Comparison of ENCODE assay signal across 9 cellular contexts in genomic region chr15:89556413-89557262, GRCh38. TPM values are rescaled to one million over a fixed set of nuclear protein-coding genes. Genes with fewer than 3 reads are reported as not detected.
A peak's percentile ranks its signal among the peaks of the same experiment; 100 is the strongest.
DNase-seq lines count a peak whose midpoint lies in the region; ATAC-seq and TF ChIP-seq lines count a peak whose summit lies in the region.
"Had no signal": no experiment of that assay in that cellular context is flagged by ENCODE, and none has a peak within 500 bp of the region (broad histone marks: within the 10 kb centered on the region; RNA-seq: fewer than 3 reads in every experiment).

No MANE protein-coding gene starts in this region.

- TF ChIP-seq EP300 in esophagus muscularis mucosa (IDR thresholded peaks at IDR 0.05): no peak

- intact Hi-C loops in esophagus muscularis mucosa (cut with DNase I): no loop called here

- no peak overlapping the region for H3K4me3 ChIP-seq in HEK293 (ENCODE audit: low read depth, low read length)
- H3K4me3 ChIP-seq in esophagus muscularis mucosa: no peak overlapping the region

- no peak overlapping the region for H3K27ac Mint-ChIP-seq in activated CD4-positive, alpha-beta memory T cell treated with anti-CD3 and anti-CD28 coated beads, Interleukin-2, amount 10 ng/mL, durations not matched to agents 7 days and 5 days
- H3K27ac Mint-ChIP-seq in naive thymus-derived CD8-positive, alpha-beta T cell: no peak overlapping the region
- H3K27ac Mint-ChIP-seq: T-helper 1 cell treated with Interleukin-12 subunit alpha and Interleukin-12 subunit beta and Interleukin-4 antibody, amounts not matched to agents 30 μg/mL and 1 μg/mL, for 36 hours had no signal

- no peak for TF ChIP-seq POLR2A in esophagus muscularis mucosa (IDR thresholded peaks at IDR 0.05; ENCODE audit: low read depth)

- no peaks in the 10 kb centered on the region for H3K4me1 ChIP-seq in HEK293 (ENCODE audit: control insufficient read depth, insufficient read depth, low read length)
- no peaks in the 10 kb centered on the region for H3K4me1 ChIP-seq in esophagus muscularis mucosa

- 56% methylated on average over 9 of the region's 9 CpGs for WGBS in esophagus muscularis mucosa

- peaks cover 6% of the 10 kb centered on the region for H3K27me3 Mint-ChIP-seq in activated CD4-positive, alpha-beta memory T cell treated with anti-CD3 and anti-CD28 coated beads, Interleukin-2, amount 10 ng/mL, durations not matched to agents 7 days and 5 days
- H3K27me3 Mint-ChIP-seq in naive thymus-derived CD8-positive, alpha-beta T cell: peaks cover 0 to 16% (median 11%) of the 10 kb centered on the region in 5 donors

- TF ChIP-seq CTCF in HEK293 (tag by site-specific recombination; IDR thresholded peaks at IDR 0.05) (peak; percentile 21; the same call in 1 of the 2 replicates), esophagus muscularis mucosa (IDR thresholded peaks at IDR 0.05) (peak; percentile 56 to 84 (median 70))

- no peaks in the 10 kb centered on the region for H3K9me3 Mint-ChIP-seq in activated CD4-positive, alpha-beta memory T cell treated with anti-CD3 and anti-CD28 coated beads, Interleukin-2, amount 10 ng/mL, durations not matched to agents 7 days and 5 days
- H3K9me3 Mint-ChIP-seq in naive thymus-derived CD8-positive, alpha-beta T cell: no peaks in the 10 kb centered on the region
- H3K9me3 Mint-ChIP-seq: T-helper 1 cell treated with Interleukin-12 subunit alpha and Interleukin-12 subunit beta and Interleukin-4 antibody, amounts not matched to agents 30 μg/mL and 1 μg/mL, for 36 hours had no signal

- no peak overlapping the region for H3K27ac ChIP-seq in HEK293 (ENCODE audit: extremely low read depth, low read depth, low read length)
- H3K27ac ChIP-seq in esophagus muscularis mucosa (replicated peaks in 1 of 4): no peak overlapping the region

- DNase-seq in COLO668 (lab: John Stamatoyannopoulos, UW; ENCODE audit: unreplicated experiment) (peak; percentile 50), NCI-H524 treated with DMSO at 0.1 percent for 48 hours (lab: John Stamatoyannopoulos, UW) (peak; percentile 64), esophagus muscularis mucosa (ENCODE audit: extremely low spot score) (no peak), ureter (ENCODE audit: low spot score) (peak; percentile 64)
- DNase-seq in activated CD4-positive, alpha-beta memory T cell treated with anti-CD3 and anti-CD28 coated beads, Interleukin-2, amount 10 ng/mL, durations not matched to agents 7 days and 5 days: peak; percentile 45
- DNase-seq in naive thymus-derived CD8-positive, alpha-beta T cell: peak in 7 of 10 donors; percentile 17 to 49 (median 36)

- H3K36me3 Mint-ChIP-seq in activated CD4-positive, alpha-beta memory T cell treated with anti-CD3 and anti-CD28 coated beads, Interleukin-2, amount 10 ng/mL, durations not matched to agents 7 days and 5 days (ENCODE audit: low read depth): no peaks in the 10 kb centered on the region
- H3K36me3 Mint-ChIP-seq in naive thymus-derived CD8-positive, alpha-beta T cell: no peaks in the 10 kb centered on the region

- POLR2A ChIA-PET in HEK293 (lab: Yijun Ruan, JAX): no interaction called here
- POLR2A ChIA-PET in activated CD4-positive, alpha-beta memory T cell treated with anti-CD3 and anti-CD28 coated beads, Interleukin-2, amount 10 ng/mL, durations not matched to agents 7 days and 5 days (lab: Charles Lee): no interaction called here
- POLR2A ChIA-PET in naive thymus-derived CD8-positive, alpha-beta T cell (lab: Charles Lee): no interaction called here

- H3K4me3 Mint-ChIP-seq in activated CD4-positive, alpha-beta memory T cell treated with anti-CD3 and anti-CD28 coated beads, Interleukin-2, amount 10 ng/mL, durations not matched to agents 7 days and 5 days: no peak overlapping the region
- no peak overlapping the region for H3K4me3 Mint-ChIP-seq in naive thymus-derived CD8-positive, alpha-beta T cell
- H3K4me3 Mint-ChIP-seq: T-helper 1 cell treated with Interleukin-12 subunit alpha and Interleukin-12 subunit beta and Interleukin-4 antibody, amounts not matched to agents 30 μg/mL and 1 μg/mL, for 36 hours had no signal

- H3K9me3 ChIP-seq in HEK293 (ENCODE audit: control insufficient read depth, insufficient read depth, low read depth, low read length) (no peaks in the 10 kb centered on the region), esophagus muscularis mucosa (no peaks in the 10 kb centered on the region)

- peak in 1 of 2 donors; percentile 42 for ATAC-seq in naive thymus-derived CD8-positive, alpha-beta T cell
- ATAC-seq in HG03097 (IDR thresholded peaks at IDR 0.05; ENCODE audit: low FRiP score, unreplicated experiment): no peak

- no peaks in the 10 kb centered on the region for H3K36me3 ChIP-seq in HEK293 (ENCODE audit: control insufficient read depth in 2 of 2, insufficient read depth in 1 of 2, low read length in 2 of 2)
- H3K36me3 ChIP-seq in esophagus muscularis mucosa: no peaks in the 10 kb centered on the region

- peaks cover 0 to 29% (median 0%) of the 10 kb centered on the region in 4 donors for H3K27me3 ChIP-seq in esophagus muscularis mucosa

- CTCF ChIA-PET in HEK293 (lab: Yijun Ruan, JAX): interaction anchor here (0.7 to 3.2 kb wide), 6 partner anchors 10 to 142 kb away, joined by 3 to 28 read pairs (median 5); no protein-coding TSS in a partner anchor
- CTCF ChIA-PET in activated CD4-positive, alpha-beta memory T cell treated with anti-CD3 and anti-CD28 coated beads, Interleukin-2, amount 10 ng/mL, durations not matched to agents 7 days and 5 days (lab: Charles Lee): no interaction called here

- H3K4me1 Mint-ChIP-seq in activated CD4-positive, alpha-beta memory T cell treated with anti-CD3 and anti-CD28 coated beads, Interleukin-2, amount 10 ng/mL, durations not matched to agents 7 days and 5 days: no peaks in the 10 kb centered on the region
- H3K4me1 Mint-ChIP-seq in naive thymus-derived CD8-positive, alpha-beta T cell: no peaks in the 10 kb centered on the region

TF ChIP-seq in HEK293, 187 proteins besides CTCF, POLR2A, EP300 and RAD21:
- TF ChIP-seq ZNF654 (tag by site-specific recombination; IDR thresholded peaks at IDR 0.05; ENCODE audit: low read depth): peak; percentile 63
- 0 out of 2 replicates have a peak, but pooled peaks have one; percentile 51 for TF ChIP-seq ZNF660 (tag by site-specific recombination; IDR thresholded peaks at IDR 0.05)
- no peak for TF ChIP-seq ZNF768 (tag by site-specific recombination; IDR thresholded peaks at IDR 0.05)
- TF ChIP-seq ZNF600 (tag by site-specific recombination; IDR thresholded peaks at IDR 0.05): 0 out of 2 replicates have a peak, but pooled peaks have one; percentile 30

RNA-seq across cellular contexts. Expression of gene TICRR, which starts 18.6 kb away (rescaled TPM):
- total RNA-seq in activated CD4-positive, alpha-beta memory T cell treated with anti-CD3 and anti-CD28 coated beads, Interleukin-2, amount 10 ng/mL, durations not matched to agents 7 days and 5 days: 10 to 100 TPM; 18.2 to 18.5 TPM
- under 1 TPM in 3 of 4 donors, not detected in 1; under 0.01 to 0.29 (median 0.06) TPM for total RNA-seq in esophagus muscularis mucosa
- under 1 TPM; 0.05 to 0.16 TPM for total RNA-seq in naive thymus-derived CD8-positive, alpha-beta T cell
- polyA plus RNA-seq in naive thymus-derived CD8-positive, alpha-beta T cell: not detected
- 0.47 TPM for total RNA-seq in ureter

Comparison
In these comparisons a context has a peak if more than half of its experiments do, and no peak if none do; other contexts are left out.
1. RNA of gene TICRR, which starts 18.6 kb away (total RNA-seq): 18.2 to 18.5 TPM in activated CD4-positive, alpha-beta memory T cell treated with anti-CD3 and anti-CD28 coated beads, Interleukin-2, amount 10 ng/mL, durations not matched to agents 7 days and 5 days; 0.47 TPM in ureter (single experiment), 0.05 to 0.16 TPM in naive thymus-derived CD8-positive, alpha-beta T cell and under 0.01 to 0.29 TPM in esophagus muscularis mucosa; every median in the first group is over 10 times any median in the second.